In genomic region chr1:59752556-59753412, GRCh38 we compare ENCODE assay signal across 11 cellular contexts.
DNase-seq lines count a peak whose midpoint lies in the region; ATAC-seq lines count a peak whose summit lies in the region.
"Had no signal": no experiment of that assay in that cellular context is flagged by ENCODE, and none has a peak within 500 bp of the region (broad histone marks: within the 10 kb centered on the region; RNA-seq: fewer than 3 reads in every experiment).

No MANE protein-coding gene starts in this region.

- peak overlapping the region in 1 of 2 experiments; percentile 68 for H3K14ac ChIP-seq in mesenchymal stem cell (ENCODE audit: low read length in 2 of 2)

- H2BK12ac ChIP-seq in mesenchymal stem cell (ENCODE audit: low read length in 2 of 2) = peak overlapping the region; percentile 51 to 91

- no peaks in the 10 kb centered on the region for H3K79me1 ChIP-seq in mesenchymal stem cell (replicated peaks; ENCODE audit: low read length, poor library complexity, severe bottlenecking)

- H3K9me3 ChIP-seq in mesenchymal stem cell (ENCODE audit: control insufficient read depth, low read length) = no peaks in the 10 kb centered on the region
- no peaks in the 10 kb centered on the region for H3K9me3 ChIP-seq in MG63

- H2AK5ac ChIP-seq in mesenchymal stem cell (ENCODE audit: low read length, severe bottlenecking) = peak overlapping the region; percentile 4

- no peak overlapping the region for H2BK120ac ChIP-seq in mesenchymal stem cell (ENCODE audit: low read depth, low read length)

- H3K4ac ChIP-seq in mesenchymal stem cell (ENCODE audit: low read depth in 1 of 2, low read length in 2 of 2) = peak overlapping the region; percentile 39 to 60

- peak overlapping the region; percentile 23 to 81 for H3K18ac ChIP-seq in mesenchymal stem cell (ENCODE audit: low read depth in 1 of 2, low read length in 2 of 2)

- no peak overlapping the region for H2AFZ ChIP-seq in mesenchymal stem cell (ENCODE audit: low read depth, low read length)

- H3K4me2 ChIP-seq in mesenchymal stem cell (ENCODE audit: low read length, poor library complexity, severe bottlenecking) = no peak overlapping the region

- H3K27ac ChIP-seq in mesenchymal stem cell (ENCODE audit: low read length, poor library complexity, severe bottlenecking) = no peak overlapping the region
- H3K27ac ChIP-seq: foreskin keratinocyte had no signal

- WGBS in mesenchymal stem cell = 98% methylated on average over 4 of the region's 5 CpGs

- peak overlapping the region; percentile 22 for H3K9ac ChIP-seq in mesenchymal stem cell (ENCODE audit: low read length)

- peak overlapping the region; percentile 36 for H4K91ac ChIP-seq in mesenchymal stem cell (ENCODE audit: low read length)

- no peaks in the 10 kb centered on the region for H3K27me3 ChIP-seq in mesenchymal stem cell (ENCODE audit: control insufficient read depth in 1 of 2, insufficient read depth in 1 of 2, low read length in 2 of 2)
- no peaks in the 10 kb centered on the region for H3K27me3 ChIP-seq in MG63
- H3K27me3 ChIP-seq: foreskin keratinocyte had no signal

- no peak overlapping the region for H2BK5ac ChIP-seq in mesenchymal stem cell (ENCODE audit: low read depth, low read length, poor library complexity, severe bottlenecking)

- no peak overlapping the region for H2BK15ac ChIP-seq in mesenchymal stem cell (ENCODE audit: low read depth, poor library complexity, severe bottlenecking)

- H3K4me1 ChIP-seq in mesenchymal stem cell (ENCODE audit: control insufficient read depth, insufficient read depth, low read depth, low read length) = peaks cover 1% of the 10 kb centered on the region

- no peak for DNase-seq in mesenchymal stem cell
- no peak for DNase-seq in Kasumi-1 (lab: John Stamatoyannopoulos, UW)
- DNase-seq in MG63 = no peak
- DNase-seq in cortex of kidney (lab: John Stamatoyannopoulos, UW) = no peak
- DNase-seq: CD8-positive, alpha-beta memory T cell; foreskin keratinocyte; stimulated activated CD4-positive, alpha-beta T cell treated with anti-CD3 and anti-CD28 coated beads, Interleukin-1b, Interleukin-23, amount 100 ng/mL, for 48 hours had no signal

- H4K8ac ChIP-seq in mesenchymal stem cell (ENCODE audit: low read length) = peak overlapping the region; percentile 65

- H3K23ac ChIP-seq in mesenchymal stem cell (ENCODE audit: low read length in 2 of 2) = peak overlapping the region in 1 of 2 experiments; percentile 46

- no peak overlapping the region for H3K4me3 ChIP-seq in mesenchymal stem cell (ENCODE audit: insufficient read depth in 1 of 2, low read depth in 1 of 2, low read length in 2 of 2)
- H3K4me3 ChIP-seq in MG63 = no peak overlapping the region

- ATAC-seq in GM18511 (IDR thresholded peaks at IDR 0.05; ENCODE audit: unreplicated experiment) (peak; percentile 88), GM21619 (IDR thresholded peaks at IDR 0.05; ENCODE audit: unreplicated experiment) (peak; percentile 74), HG03469 (IDR thresholded peaks at IDR 0.05; ENCODE audit: unreplicated experiment) (peak; percentile 70), HG02571 (IDR thresholded peaks at IDR 0.05; ENCODE audit: unreplicated experiment) (no peak)

- no peaks in the 10 kb centered on the region for H3K36me3 ChIP-seq in mesenchymal stem cell (ENCODE audit: control insufficient read depth in 1 of 2, insufficient read depth in 2 of 2, low read depth in 1 of 2, low read length in 2 of 2)
- no peaks in the 10 kb centered on the region for H3K36me3 ChIP-seq in MG63
